In genomic region chr4:91471280-91471679, GRCh38 we compare ENCODE assay signal across 13 cellular contexts.
"Had no signal": no experiment of that assay in that cellular context is flagged by ENCODE, and none has a peak within 500 bp of the region (broad histone marks: within the 10 kb centered on the region; RNA-seq: fewer than 3 reads in every experiment).

No MANE protein-coding gene starts in this region.

- ATAC-seq: activated naive CD8-positive, alpha-beta T cell treated with anti-CD3 and anti-CD28 coated beads, Interleukin-2, amount 50 U/mL, for 24 hours; activated T-cell treated with anti-CD3 and anti-CD28 coated beads, Interleukin-2, amount 50 U/mL, for 72 hours; heart right ventricle had no signal

- DNase-seq: activated CD4-positive, alpha-beta memory T cell treated with anti-CD3 and anti-CD28 coated beads for 36 hours; activated CD4-positive, CD25-positive, alpha-beta regulatory T cell treated with anti-CD3 and anti-CD28 coated beads, Interleukin-2, amount 50 U/mL, for 72 hours; activated naive CD4-positive, alpha-beta T cell; activated naive CD8-positive, alpha-beta T cell treated with anti-CD3 and anti-CD28 coated beads, Interleukin-2, amount 50 U/mL, for 24 hours; activated T-cell treated with anti-CD3 and anti-CD28 coated beads, Interleukin-2, amount 50 U/mL, for 72 hours; foreskin melanocyte; heart right ventricle; islet precursor cell; ovary; retina; thyroid gland had no signal

- H3K4me3 ChIP-seq: ascending aorta, heart right ventricle, neural progenitor cell, ovary, thyroid gland had no signal
